ENCODE assay signal across 8 cellular contexts in the genomic region with DNA sequence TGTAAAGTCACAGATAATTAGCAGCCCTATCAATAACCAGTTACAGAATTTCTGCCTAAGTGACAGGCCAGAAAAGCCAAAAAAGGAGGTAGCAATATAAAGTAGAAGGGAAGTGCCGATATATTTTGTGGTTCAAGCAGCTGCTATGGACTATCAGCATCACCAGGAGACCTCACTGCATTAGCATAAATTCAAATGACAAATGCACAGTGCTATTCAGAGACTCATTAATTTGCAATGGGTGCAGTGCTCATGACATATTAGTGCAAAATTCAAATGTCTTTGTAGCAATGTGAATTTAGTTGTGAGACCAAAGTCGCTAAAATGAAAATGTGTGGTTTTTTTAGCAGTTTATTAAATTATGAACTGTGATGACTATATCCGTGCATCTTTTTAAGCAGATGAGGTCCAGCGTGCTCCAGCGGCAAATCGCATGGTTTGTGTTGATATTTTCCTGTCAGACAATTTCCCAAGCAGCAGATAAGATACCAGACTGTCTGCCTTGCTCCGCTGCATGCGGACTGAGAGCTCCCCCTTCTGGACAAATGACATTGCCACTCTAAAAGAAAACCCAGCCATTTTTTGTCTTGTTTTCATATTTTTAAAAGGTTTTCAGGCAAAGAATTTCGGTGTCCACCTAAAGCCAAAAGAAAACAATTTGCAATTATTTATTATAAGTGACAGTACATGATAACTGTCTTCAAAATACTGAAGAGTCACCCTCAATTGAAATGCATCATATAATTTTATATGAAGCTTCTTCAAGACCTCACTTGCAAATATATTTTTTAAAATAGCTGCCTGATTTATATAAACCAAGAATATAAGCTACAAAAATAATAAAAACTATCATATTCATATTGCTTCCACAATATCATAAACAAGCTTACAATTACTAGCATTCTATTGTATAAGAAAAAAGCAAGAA.
DNase-seq lines count a peak whose midpoint lies in the region; ATAC-seq and TF ChIP-seq lines count a peak whose summit lies in the region.

No MANE protein-coding gene starts in this region.

- H3K4me1 ChIP-seq in PC-9 (replicated peaks; ENCODE audit: insufficient read depth) = no peaks in the 10 kb centered on the region

- peaks cover 2% of the 10 kb centered on the region for H3K4me1 Mint-ChIP-seq in activated naive CD4-positive, alpha-beta T cell treated with anti-CD3 and anti-CD28 coated beads for 36 hours (ENCODE audit: low read depth)

- H3K4me3 Mint-ChIP-seq in activated naive CD4-positive, alpha-beta T cell treated with anti-CD3 and anti-CD28 coated beads for 36 hours = no peak overlapping the region

- ATAC-seq in GM19452 (IDR thresholded peaks at IDR 0.05; ENCODE audit: unreplicated experiment) (peak; percentile 76), GM19467 (IDR thresholded peaks at IDR 0.05; ENCODE audit: unreplicated experiment) (no peak)

- no peak overlapping the region for H3K27ac Mint-ChIP-seq in activated naive CD4-positive, alpha-beta T cell treated with anti-CD3 and anti-CD28 coated beads for 36 hours

- H3K36me3 ChIP-seq in PC-9 (ENCODE audit: low read depth) = no peaks in the 10 kb centered on the region

- no peaks in the 10 kb centered on the region for H4K20me1 ChIP-seq in PC-9 (ENCODE audit: insufficient read depth)

- BruUV-seq in PC-9 (replicated peaks; lab: Mats Ljungman, UMichigan) = no TSS peak

- intact Hi-C loops in PC-9 (cut with micrococcal nuclease; ENCODE audit: unreplicated experiment) = loop anchor here (1.0 to 10.0 kb wide), 6 partner anchors 80 to 1536 kb away; no protein-coding TSS in a partner anchor
- intact Hi-C loops in activated naive CD4-positive, alpha-beta T cell treated with anti-CD3 and anti-CD28 coated beads for 36 hours (cut with micrococcal nuclease) = loop anchor here (1.0 to 10.0 kb wide), 5 partner anchors 120 to 1536 kb away; no protein-coding TSS in a partner anchor

- peak; percentile 34 for DNase-seq in CMK (ENCODE audit: low read depth)
- DNase-seq in KBM-7 = peak; percentile 70
- peak in 1 of 2 experiments; percentile 55 for DNase-seq in PC-9
- peak; percentile 73 for DNase-seq in activated naive CD4-positive, alpha-beta T cell treated with anti-CD3 and anti-CD28 coated beads for 36 hours
- DNase-seq in glomerular visceral epithelial cell (ENCODE audit: extremely low spot score) = peak; percentile 73
- DNase-seq in pons (ENCODE audit: low spot score) = peak; percentile 75

- H3K27me3 Mint-ChIP-seq in activated naive CD4-positive, alpha-beta T cell treated with anti-CD3 and anti-CD28 coated beads for 36 hours (ENCODE audit: low read depth) = peaks cover 7% of the 10 kb centered on the region

- peak; percentile 93 for TF ChIP-seq CTCF in PC-9 (conservative IDR thresholded peaks at IDR 0.05)

- no peaks in the 10 kb centered on the region for H3K27me3 ChIP-seq in PC-9 (ENCODE audit: insufficient read depth, low read depth)

- H3F3A ChIP-seq in PC-9 (ENCODE audit: insufficient read depth, low read depth) = no peaks in the 10 kb centered on the region

- H3K79me2 ChIP-seq in PC-9 (ENCODE audit: low read depth) = no peaks in the 10 kb centered on the region

- no peak overlapping the region for H2AFZ ChIP-seq in PC-9

- in situ Hi-C loops in KBM-7 (cut with MboI; ENCODE audit: low pct_unique_long_range_greater_than_20kb, low sequenced_read_pairs) = no loop called here

- POLR2A ChIA-PET in PC-9 (lab: Charles Lee; ENCODE audit: unreplicated experiment) = interaction anchor here (0.7 kb wide), 1 partner anchor 1414 kb away, joined by 3 read pairs; no protein-coding TSS in a partner anchor

- H3K4me2 ChIP-seq in PC-9 = no peak overlapping the region

- CTCF ChIA-PET in PC-9 (lab: Charles Lee) = interaction anchor here (1.0 to 1.2 kb wide), 2 partner anchors 1536 to 1538 kb away, joined by 3 to 4 read pairs; no protein-coding TSS in a partner anchor
- CTCF ChIA-PET in activated naive CD4-positive, alpha-beta T cell treated with anti-CD3 and anti-CD28 coated beads for 36 hours (lab: Charles Lee) = interaction anchor here (0.7 to 1.8 kb wide), 14 partner anchors 12 to 1539 kb away, joined by 3 to 15 read pairs (median 3); no protein-coding TSS in a partner anchor

- H3K9me2 ChIP-seq in PC-9 (ENCODE audit: insufficient read depth) = no peaks in the 10 kb centered on the region

- no peak overlapping the region for H3K4me3 ChIP-seq in PC-9

- no peaks in the 10 kb centered on the region for H3K36me3 Mint-ChIP-seq in activated naive CD4-positive, alpha-beta T cell treated with anti-CD3 and anti-CD28 coated beads for 36 hours (ENCODE audit: low read depth)

- no peak overlapping the region for H3K27ac ChIP-seq in PC-9

- H3K9me3 ChIP-seq in PC-9 (ENCODE audit: insufficient read depth, low read depth) = no peaks in the 10 kb centered on the region

- H3K9me3 Mint-ChIP-seq in activated naive CD4-positive, alpha-beta T cell treated with anti-CD3 and anti-CD28 coated beads for 36 hours = no peaks in the 10 kb centered on the region
